1 cellular context compared by ENCODE assay signal in genomic region chr2:176102309-176102866, GRCh38.
TF ChIP-seq lines count a peak whose summit lies in the region.

No MANE protein-coding gene starts in this region.

TF ChIP-seq in HepG2, 621 proteins besides CTCF, POLR2A, EP300 and RAD21:
- TF ChIP-seq CBX2 (IDR thresholded peaks at IDR 0.05; ENCODE audit: low read depth, low read length) (0 out of 2 replicates have a peak, but pooled peaks have one; percentile 74), CBX2 (CRISPR knock-in tag; IDR thresholded peaks at IDR 0.05; ENCODE audit: low read depth) (no peak), FOXJ3 (CRISPR knock-in tag; IDR thresholded peaks at IDR 0.05; ENCODE audit: borderline replicate concordance) (no peak)
